In genomic region chr20:41574802-41575389, GRCh38 we compare ENCODE assay signal across 19 cellular contexts.
"Had no signal": no experiment of that assay in that cellular context is flagged by ENCODE, and none has a peak within 500 bp of the region (broad histone marks: within the 10 kb centered on the region; RNA-seq: fewer than 3 reads in every experiment).

No MANE protein-coding gene starts in this region.

- H3K36me3 ChIP-seq: esophagus squamous epithelium, gastrocnemius medialis, neural progenitor cell, thoracic aorta, upper lobe of left lung had no signal

- H3K27me3 Mint-ChIP-seq: activated naive CD8-positive, alpha-beta T cell treated with anti-CD3 and anti-CD28 coated beads, Interleukin-2, amount 10 ng/mL, durations not matched to agents 7 days and 5 days; memory B cell; progenitor cell of endocrine pancreas had no signal

- H3K9ac ChIP-seq: neural progenitor cell had no signal

- ATAC-seq: activated T-cell treated with anti-CD3 and anti-CD28 coated beads, Interleukin-2, amount 50 U/mL, for 4 hours; gastrocnemius medialis; left ventricle myocardium superior had no signal

- H2AFZ ChIP-seq: neural progenitor cell had no signal

- H3K4me3 ChIP-seq: esophagus squamous epithelium, gastrocnemius medialis, neural progenitor cell, thoracic aorta, upper lobe of left lung had no signal

- H3K4me3 Mint-ChIP-seq: activated naive CD4-positive, alpha-beta T cell treated with anti-CD3 and anti-CD28 coated beads for 36 hours; activated naive CD8-positive, alpha-beta T cell treated with anti-CD3 and anti-CD28 coated beads, Interleukin-2, amount 10 ng/mL, durations not matched to agents 7 days and 5 days; activated T-cell treated with anti-CD3 and anti-CD28 coated beads, Interleukin-2, amount 50 U/mL, for 4 hours; endodermal cell; memory B cell; neural progenitor cell had no signal

- H3K27me3 ChIP-seq: esophagus squamous epithelium, gastrocnemius medialis, neural progenitor cell, upper lobe of left lung had no signal

- H3K4me1 Mint-ChIP-seq: neural progenitor cell had no signal

- H3K27ac Mint-ChIP-seq: activated naive CD4-positive, alpha-beta T cell treated with anti-CD3 and anti-CD28 coated beads for 36 hours; activated naive CD8-positive, alpha-beta T cell treated with anti-CD3 and anti-CD28 coated beads, Interleukin-2, amount 10 ng/mL, durations not matched to agents 7 days and 5 days; endodermal cell; neural progenitor cell had no signal

- DNase-seq: activated CD8-positive, alpha-beta memory T cell treated with anti-CD3 and anti-CD28 coated beads, Interleukin-2, amount 50 U/mL, for 48 hours; activated naive CD4-positive, alpha-beta T cell treated with anti-CD3 and anti-CD28 coated beads for 36 hours; activated naive CD8-positive, alpha-beta T cell treated with anti-CD3 and anti-CD28 coated beads, Interleukin-2, amount 10 ng/mL, durations not matched to agents 7 days and 5 days; activated T-cell treated with anti-CD3 and anti-CD28 coated beads, Interleukin-2, amount 50 U/mL, for 4 hours; amniotic stem cell; cortex of kidney; endodermal cell; esophagus squamous epithelium; gastrocnemius medialis; hippocampal formation; left ventricle myocardium superior; stimulated activated CD4-positive, alpha-beta T cell treated with anti-CD3 and anti-CD28 coated beads, Interleukin-2, amount 100 ng/mL, for 48 hours; stimulated activated naive CD4-positive, alpha-beta T cell; T-helper 9 cell; upper lobe of left lung had no signal

- H3K27ac ChIP-seq: esophagus squamous epithelium, gastrocnemius medialis, neural progenitor cell, thoracic aorta, upper lobe of left lung had no signal

- H3K9me3 ChIP-seq: esophagus squamous epithelium, gastrocnemius medialis, upper lobe of left lung had no signal

- H3K4me2 ChIP-seq: neural progenitor cell had no signal
